ENCODE assay signal across 28 cellular contexts in the genomic region with DNA sequence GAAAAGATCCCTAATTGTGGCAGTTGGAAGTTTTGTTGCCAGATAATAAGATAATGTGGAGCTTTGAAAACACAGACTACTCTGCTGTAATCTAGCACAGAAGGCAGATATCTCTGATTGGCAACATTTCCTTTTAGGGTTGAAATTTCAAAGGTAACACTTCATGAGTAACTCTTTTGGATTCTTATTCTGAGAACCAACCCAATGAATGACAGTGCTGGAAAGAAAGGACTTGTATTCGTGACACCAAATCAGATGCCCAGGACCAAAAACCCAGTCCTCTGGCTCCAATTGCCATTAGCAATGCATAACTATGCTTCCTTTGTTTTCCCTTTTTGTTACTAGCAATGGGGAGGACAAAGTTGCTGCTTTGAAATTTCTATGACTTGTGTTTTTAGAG. TPM values are rescaled to one million over a fixed set of nuclear protein-coding genes. Genes with fewer than 3 reads are reported as not detected.
DNase-seq lines count a peak whose midpoint lies in the region; ATAC-seq, FAIRE-seq and TF ChIP-seq lines count a peak whose summit lies in the region.
"Had no signal": no experiment of that assay in that cellular context is flagged by ENCODE, and none has a peak within 500 bp of the region (broad histone marks: within the 10 kb centered on the region; RNA-seq: fewer than 3 reads in every experiment).

No MANE protein-coding gene starts in this region.

- no peaks in the 10 kb centered on the region for H3K27me3 Mint-ChIP-seq in mesothelial cell of epicardium (ENCODE audit: low read depth)
- H3K27me3 Mint-ChIP-seq: activated CD4-positive, alpha-beta T cell treated with anti-CD3 and anti-CD28 coated beads, Interleukin-2, amount 10 ng/mL, durations not matched to agents 7 days and 5 days; memory B cell had no signal

- peak overlapping the region; percentile 51; the same call in 1 of the 2 replicates for H3K27ac ChIP-seq in HUES6 (ENCODE audit: low read depth, low read length)
- H3K27ac ChIP-seq in GM12878 (ENCODE audit: control insufficient read depth, insufficient read depth) = no peak overlapping the region
- H3K27ac ChIP-seq in substantia nigra (ENCODE audit: low read depth, low read length, poor library complexity, severe bottlenecking) = peak overlapping the region; percentile 75
- H3K27ac ChIP-seq: brain microvascular endothelial cell, KMS-11, stomach, transverse colon had no signal

- H4K20me1 ChIP-seq in GM12878 (ENCODE audit: control insufficient read depth, insufficient read depth) = no peaks in the 10 kb centered on the region

- H3K4me2 ChIP-seq in GM12878 (ENCODE audit: control insufficient read depth, insufficient read depth) = no peak overlapping the region
- H3K4me2 ChIP-seq: KMS-11 had no signal

- H2AFZ ChIP-seq in GM12878 (ENCODE audit: control insufficient read depth, low read depth, low read length) = no peak overlapping the region

- H3K9me3 ChIP-seq in HUES6 (ENCODE audit: control insufficient read depth, insufficient read depth, low read depth, low read length) (peaks cover 15% of the 10 kb centered on the region), GM12878 (replicated peaks; ENCODE audit: control insufficient read depth, insufficient read depth, low read length) (peaks cover 2% of the 10 kb centered on the region)

- TF ChIP-seq RAD21 in GM12878 (IDR thresholded peaks at IDR 0.05; ENCODE audit: insufficient read depth, low read depth, low read length) = no peak

- H3K27ac Mint-ChIP-seq in mesothelial cell of epicardium = no peak overlapping the region
- H3K27ac Mint-ChIP-seq: activated CD4-positive, alpha-beta T cell treated with anti-CD3 and anti-CD28 coated beads, Interleukin-2, amount 10 ng/mL, durations not matched to agents 7 days and 5 days; memory B cell had no signal

- peaks cover 9% of the 10 kb centered on the region for H3K9me3 Mint-ChIP-seq in mesothelial cell of epicardium
- H3K9me3 Mint-ChIP-seq: memory B cell had no signal

- no peak for TF ChIP-seq EP300 in GM12878 (IDR thresholded peaks at IDR 0.05; ENCODE audit: borderline replicate concordance in 1 of 2, control insufficient read depth in 1 of 2, low read depth in 2 of 2, low read length in 2 of 2)

- 44% methylated on average over 1 of the region's 1 CpG for WGBS in GM12878 (ENCODE audit: insufficient coverage, insufficient replicate concordance, low lambda C conversion rate, missing lambda C conversion rate)

- POLR2A ChIA-PET in GM12878 (lab: Charles Lee) = no interaction called here

- RAD21 ChIA-PET in GM12878 (lab: Charles Lee; ENCODE audit: unreplicated experiment) = no interaction called here

- in situ Hi-C loops in GM12878 (cut with MboI) = no loop called here

- H3K4me1 ChIP-seq in HUES6 (ENCODE audit: control insufficient read depth, insufficient read depth, low read length) = peaks cover 6% of the 10 kb centered on the region; the same call in 1 of the 2 replicates
- 0 out of 2 replicates have a peak, but pooled peaks cover under 1% of the 10 kb centered on the region for H3K4me1 ChIP-seq in GM12878 (ENCODE audit: control insufficient read depth, insufficient read depth, low read length)
- H3K4me1 ChIP-seq: stomach, transverse colon had no signal

- H3K9ac ChIP-seq in HUES6 (ENCODE audit: low read length) = no peak overlapping the region
- H3K9ac ChIP-seq in GM12878 (ENCODE audit: control insufficient read depth, insufficient read depth, low read length) = no peak overlapping the region
- H3K9ac ChIP-seq: KMS-11 had no signal

- ATAC-seq in GM12878 (no peak), left lobe of liver (peak; percentile 69)
- ATAC-seq: HCT116 had no signal

- intact Hi-C loops in GM12878 (cut with micrococcal nuclease; ENCODE audit: unreplicated experiment) = loop anchor here (10.0 kb wide), 1 partner anchor 255 kb away; no protein-coding TSS in a partner anchor

- H3K4me3 Mint-ChIP-seq in mesothelial cell of epicardium = no peak overlapping the region
- H3K4me3 Mint-ChIP-seq: activated CD4-positive, alpha-beta T cell treated with anti-CD3 and anti-CD28 coated beads, Interleukin-2, amount 10 ng/mL, durations not matched to agents 7 days and 5 days; memory B cell had no signal

- no peak for TF ChIP-seq POLR2A in GM12878 (IDR thresholded peaks at IDR 0.05; ENCODE audit: low read depth, low read length)

- no peaks in the 10 kb centered on the region for H3K27me3 ChIP-seq in HUES6 (ENCODE audit: control insufficient read depth, insufficient read depth, low read length)
- H3K27me3 ChIP-seq in GM12878 (replicated peaks in 1 of 2; ENCODE audit: control insufficient read depth in 2 of 2, insufficient read depth in 2 of 2, low read length in 1 of 2) = no peaks in the 10 kb centered on the region
- H3K27me3 ChIP-seq: brain microvascular endothelial cell, stomach, transverse colon had no signal

- CTCF ChIA-PET in GM12878 (lab: Yijun Ruan, JAX) = no interaction called here

- H3K36me3 ChIP-seq in HUES6 (ENCODE audit: control insufficient read depth, insufficient read depth, low read length) (no peaks in the 10 kb centered on the region), GM12878 (ENCODE audit: control insufficient read depth in 2 of 2, insufficient read depth in 2 of 2, low read length in 1 of 2) (no peaks in the 10 kb centered on the region)
- H3K36me3 ChIP-seq: brain microvascular endothelial cell, stomach, transverse colon had no signal

- SMC1A ChIA-PET in GM12878 (lab: Charles Lee; ENCODE audit: uncharacterized antibody, unreplicated experiment) = no interaction called here

- no peaks in the 10 kb centered on the region for H3K4me1 Mint-ChIP-seq in mesothelial cell of epicardium
- H3K4me1 Mint-ChIP-seq: memory B cell had no signal

- H3K4me3 ChIP-seq in HUES6 (ENCODE audit: low read depth, low read length) (no peak overlapping the region), GM12878 (no peak overlapping the region)
- H3K4me3 ChIP-seq: stomach, transverse colon had no signal

- DNase-seq in GM12878 (ENCODE audit: low read depth, low spot score) = no peak
- no peak for DNase-seq in left lobe of liver (ENCODE audit: low spot score)
- DNase-seq in substantia nigra (lab: John Stamatoyannopoulos, UW) = peak in 2 of 49 donors; percentile 28 to 32
- no peak for DNase-seq in mesothelial cell of epicardium (ENCODE audit: low spot score in 2 of 2, unreplicated experiment in 2 of 2)
- DNase-seq in NCI-H2029 treated with DMSO at 0.1 percent for 48 hours (lab: John Stamatoyannopoulos, UW) = no peak
- no peak for DNase-seq in activated gamma-delta T cell (lab: John Stamatoyannopoulos, UW)
- DNase-seq: ACHN; activated CD4-positive, alpha-beta T cell treated with anti-CD3 and anti-CD28 coated beads, Interleukin-2, amount 10 ng/mL, durations not matched to agents 7 days and 5 days; activated naive CD4-positive, alpha-beta T cell; activated T-cell treated with anti-CD3 and anti-CD28 coated beads, Interleukin-2, amount 50 U/mL, for 48 hours; brain microvascular endothelial cell; kidney glomerular epithelial cell; MM.1S; NCI-H2081; NCI-H226; NCI-H748 treated with DMSO at 0.1 percent for 48 hours; occipital lobe; retina; small intestine; stimulated activated CD4-positive, alpha-beta T cell treated with anti-CD3 and anti-CD28 coated beads, Interleukin-2, amount 100 ng/mL, for 24 hours; stomach; T-helper 2 cell; transverse colon had no signal

- FAIRE-seq in GM12878 (lab: Jason Lieb, UNC) = peak; percentile 44
- FAIRE-seq: small intestine had no signal

- no peaks in the 10 kb centered on the region for H3K36me3 Mint-ChIP-seq in mesothelial cell of epicardium
- H3K36me3 Mint-ChIP-seq: memory B cell had no signal

- no TSS peak for BruUV-seq in GM12878 (replicated peaks; lab: Mats Ljungman, UMichigan)

- H3K79me2 ChIP-seq in GM12878 (ENCODE audit: control insufficient read depth, insufficient read depth, low read length) = no peaks in the 10 kb centered on the region

- TF ChIP-seq CTCF in GM12878 (IDR thresholded peaks at IDR 0.05 in 2 of 3, conservative IDR thresholded peaks at IDR 0.05 in 1 of 3; ENCODE audit: control insufficient read depth in 2 of 3, extremely low read depth in 1 of 3, insufficient read depth in 1 of 3, low read depth in 3 of 3, low read length in 3 of 3) (no peak), mesothelial cell of epicardium (IDR thresholded peaks at IDR 0.05; ENCODE audit: unreplicated experiment) (no peak)

TF ChIP-seq in GM12878, 131 proteins besides CTCF, POLR2A, EP300 and RAD21:
- no peak for TF ChIP-seq PML (IDR thresholded peaks at IDR 0.05; ENCODE audit: low read length)
- TF ChIP-seq RELA (IDR thresholded peaks at IDR 0.05; ENCODE audit: borderline replicate concordance, partially characterized antibody) = no peak
- no peak for TF ChIP-seq HCFC1 (IDR thresholded peaks at IDR 0.05; ENCODE audit: low read length)
- no peak for TF ChIP-seq BRCA1 (IDR thresholded peaks at IDR 0.05; ENCODE audit: low read depth, low read length)
- no peak for TF ChIP-seq NBN (IDR thresholded peaks at IDR 0.05)
TF ChIP-seq in GM12878: peak in this region for 0.

RNA-seq across cellular contexts. Expression of a gene that starts 41.0 kb away (rescaled TPM):
- total RNA-seq in GM12878 (2013; cell fraction: nucleolus; rRNA removed) = 410 and 467 TPM in 2 replicates
- total RNA-seq in GM12878 (2014; rRNA removed) (63.2 and 74.4 TPM in 2 replicates), GM12878 (2014; rRNA removed; fragmentation: Illumina TruSeq; extraction: Trizol) (70.7 and 71.4 TPM in 2 replicates), GM12878 (2021) (74.5 and 81.6 TPM in 2 replicates), left lobe of liver (21.2 TPM), mesothelial cell of epicardium (6.7 to 12.0 TPM (median 9.6 TPM) in 3 replicates)
- 34.7 TPM for polyA plus RNA-seq in GM12878 (2011; ENCODE audit: low read depth)
- polyA plus RNA-seq in GM12878 (2011; rRNA removed) (44.1 and 67.7 TPM in 2 replicates), GM12878 (2014; fragmentation: Illumina TruSeq; extraction: Trizol) (85.9 and 92.7 TPM in 2 replicates), GM12878 (2014; fragmentation: Nextera tagmentation; extraction: Ambion mirVana) (10 to 100 TPM; 22.6 to 26.1 TPM), GM12878 (2014; rRNA removed) (41.5 and 50.0 TPM in 2 replicates), GM12878 (2016; fragmentation: Nextera tagmentation; extraction: Ambion mirVana) (10 to 100 TPM; 43.0 to 45.9 TPM)
- 66.4 and 90.6 TPM in 2 replicates for polyA plus RNA-seq in GM12878 (2011; cell fraction: cytosol; rRNA removed)
- 61.5 and 64.7 TPM in 2 replicates for polyA plus RNA-seq in GM12878 (2011; cell fraction: nucleus; rRNA removed)
- polyA plus RNA-seq in GM12878 (2012) = 45.2 and 53.2 TPM in 2 replicates
- 194 and 201 TPM in 2 replicates for polyA minus RNA-seq in GM12878 (2011; rRNA and poly(A)+ RNA removed)
- polyA minus RNA-seq in GM12878 (2011; cell fraction: cytosol; rRNA and poly(A)+ RNA removed) = 74.2 and 82.4 TPM in 2 replicates
- polyA minus RNA-seq in GM12878 (2011; cell fraction: nucleus; rRNA and poly(A)+ RNA removed) = 198 and 264 TPM in 2 replicates
- polyA plus RNA-seq: BJ had no signal
